Comparison of ENCODE assay signal across 7 cellular contexts in the genomic region with DNA sequence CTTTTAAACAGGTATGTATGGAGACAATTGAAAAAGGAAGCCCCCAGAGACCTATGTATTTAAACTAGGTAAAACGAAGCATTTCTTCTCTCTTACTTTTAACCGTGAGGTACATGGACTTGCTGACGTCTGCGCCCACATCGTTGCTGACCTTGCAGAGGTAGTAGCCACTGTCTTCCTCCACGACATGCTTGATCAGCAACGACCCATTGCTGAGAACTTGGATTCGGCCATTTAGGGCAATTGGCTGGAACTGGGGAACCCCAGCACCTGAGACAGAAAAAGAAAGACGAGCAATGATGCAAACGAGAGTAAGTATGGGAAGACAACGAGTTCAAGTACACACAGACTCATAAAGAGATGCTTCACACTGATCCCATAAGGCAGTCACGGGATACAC.
"Had no signal": no experiment of that assay in that cellular context is flagged by ENCODE, and none has a peak within 500 bp of the region (broad histone marks: within the 10 kb centered on the region; RNA-seq: fewer than 3 reads in every experiment).

No MANE protein-coding gene starts in this region.

- H3K27ac Mint-ChIP-seq: GM23338, HFFc6, IgD-negative memory B cell had no signal

- H3K36me3 Mint-ChIP-seq: IgD-negative memory B cell had no signal

- H3K4me3 Mint-ChIP-seq: GM23338, HFFc6, IgD-negative memory B cell had no signal

- H3K9ac ChIP-seq: KMS-11 had no signal

- H3K27me3 Mint-ChIP-seq: IgD-negative memory B cell had no signal

- DNase-seq: HFFc6, KBM-7 had no signal

- H3K27ac ChIP-seq: HL-60, KMS-11 had no signal

- H3K4me1 ChIP-seq: HAP-1 had no signal

- H3K9me3 ChIP-seq: HAP-1 had no signal

- H3K4me2 ChIP-seq: GM23338, KMS-11 had no signal

- H2AFZ ChIP-seq: GM23338 had no signal

- H3K36me3 ChIP-seq: HAP-1 had no signal

- H3K4me3 ChIP-seq: GM23338, HAP-1 had no signal
